In genomic region chr1:174189424-174190062, GRCh38 we compare ENCODE assay signal across 1 cellular context.
TF ChIP-seq lines count a peak whose summit lies in the region.

No MANE protein-coding gene starts in this region.

TF ChIP-seq in HepG2, 621 proteins besides CTCF, POLR2A, EP300 and RAD21:
- no peak for TF ChIP-seq PRDM15 (CRISPR knock-in tag; IDR thresholded peaks at IDR 0.05)
- TF ChIP-seq STAG1 (CRISPR knock-in tag; IDR thresholded peaks at IDR 0.05) = peak; percentile 63
- TF ChIP-seq ZNF572 (CRISPR knock-in tag; IDR thresholded peaks at IDR 0.05) = no peak
- TF ChIP-seq ZNF788 (CRISPR knock-in tag; IDR thresholded peaks at IDR 0.05; ENCODE audit: borderline replicate concordance) = no peak
- no peak for TF ChIP-seq FOXC1 (CRISPR knock-in tag; IDR thresholded peaks at IDR 0.05; ENCODE audit: borderline replicate concordance)
- no peak for TF ChIP-seq ZNF766 (CRISPR knock-in tag; IDR thresholded peaks at IDR 0.05; ENCODE audit: borderline replicate concordance)
- no peak for TF ChIP-seq POLR2G (IDR thresholded peaks at IDR 0.05; ENCODE audit: low read depth, low read length)
- TF ChIP-seq ZNF362 (CRISPR knock-in tag; IDR thresholded peaks at IDR 0.05; ENCODE audit: borderline replicate concordance) = 0 out of 2 replicates have a peak, but pooled peaks have one; percentile 47
- TF ChIP-seq ZNF121 (CRISPR knock-in tag; IDR thresholded peaks at IDR 0.05) = peak; percentile 82
- no peak for TF ChIP-seq NFE2L1 (CRISPR knock-in tag; IDR thresholded peaks at IDR 0.05; ENCODE audit: borderline replicate concordance)
- no peak for TF ChIP-seq BRCA1 (CRISPR knock-in tag; IDR thresholded peaks at IDR 0.05)
